Comparison of ENCODE assay signal across 1 cellular context in the genomic region with DNA sequence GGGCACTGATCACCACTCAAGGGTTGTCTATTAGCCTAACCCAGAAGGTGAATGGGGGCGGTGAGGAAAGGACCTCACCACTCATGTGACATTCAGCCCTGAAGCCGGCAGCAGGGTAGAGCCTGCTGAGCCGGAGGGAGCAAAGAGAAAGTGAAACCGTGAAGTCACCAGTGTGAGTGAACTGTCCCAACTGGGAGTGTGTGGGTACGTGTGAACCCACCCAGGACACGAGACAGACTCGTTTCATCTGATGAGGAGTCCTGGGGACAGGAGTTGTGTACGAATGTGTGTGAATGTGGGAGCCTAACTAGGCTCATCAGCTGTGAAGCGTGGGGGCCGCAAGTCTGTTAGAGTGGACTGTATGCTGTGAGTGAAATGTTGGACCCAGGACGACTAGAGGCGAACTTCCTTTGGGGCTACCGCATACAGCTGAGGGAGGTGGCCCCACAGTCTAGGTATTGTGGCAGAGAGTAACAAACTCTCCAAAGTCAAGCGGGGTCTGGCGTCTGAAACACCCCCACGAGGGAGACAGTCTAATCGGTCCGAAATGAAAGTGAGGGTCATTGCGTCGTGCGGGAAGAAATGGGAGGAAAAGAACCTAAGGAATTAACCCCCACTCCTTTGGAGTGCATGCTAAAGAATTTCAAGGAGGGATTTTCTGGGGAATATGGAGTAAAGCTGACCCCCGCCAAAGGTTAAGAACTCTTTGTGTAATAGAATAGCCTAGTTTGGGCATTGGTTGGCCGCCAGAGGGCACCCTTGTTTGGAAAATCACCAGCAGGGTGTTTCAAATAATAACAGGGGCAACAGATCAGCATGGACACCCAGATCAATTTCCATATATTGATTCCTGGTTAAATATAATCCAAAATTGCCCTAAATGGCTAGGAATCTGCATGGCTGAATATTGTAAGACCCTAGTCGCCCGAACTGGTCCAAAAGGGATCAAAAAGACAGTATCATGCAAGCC.
TF ChIP-seq lines count a peak whose summit lies in the region.

No MANE protein-coding gene starts in this region.

TF ChIP-seq in HCT116, 20 proteins besides CTCF, POLR2A, EP300 and RAD21 (continued from another document):
- TF ChIP-seq REST (IDR thresholded peaks at IDR 0.05; ENCODE audit: low read depth) (no peak), MAX (IDR thresholded peaks at IDR 0.05) (no peak), CEBPB (IDR thresholded peaks at IDR 0.05; ENCODE audit: low read depth) (no peak), SIN3A (IDR thresholded peaks at IDR 0.05; ENCODE audit: low read depth) (no peak)
